Comparison of ENCODE assay signal across 8 cellular contexts in genomic region chr2:113850687-113851086, GRCh38.
"Had no signal": no experiment of that assay in that cellular context is flagged by ENCODE, and none has a peak within 500 bp of the region (broad histone marks: within the 10 kb centered on the region; RNA-seq: fewer than 3 reads in every experiment).

No MANE protein-coding gene starts in this region.

- H3K4me3 Mint-ChIP-seq: activated T-helper 1 cell treated with anti-CD3 and anti-CD28 coated beads, Interleukin-12 subunit alpha, Interleukin-12 subunit beta, Interleukin-2, Interleukin-4 antibody, amounts not matched to agents 30 ng/mL and 10 ng/mL and 1 ng/mL, durations not matched to agents 14 hours and 24 hours and 36 hours; immature natural killer cell; naive thymus-derived CD8-positive, alpha-beta T cell had no signal

- H3K9me3 Mint-ChIP-seq: immature natural killer cell had no signal

- H3K27me3 Mint-ChIP-seq: naive thymus-derived CD8-positive, alpha-beta T cell had no signal

- DNase-seq: activated CD4-positive, alpha-beta T cell treated with anti-CD3 and anti-CD28 coated beads for 48 hours; activated naive CD4-positive, alpha-beta T cell; immature natural killer cell; left cardiac atrium; naive thymus-derived CD8-positive, alpha-beta T cell; small intestine; tibial artery had no signal

- ATAC-seq: naive thymus-derived CD8-positive, alpha-beta T cell had no signal

- H3K27ac Mint-ChIP-seq: activated T-helper 1 cell treated with anti-CD3 and anti-CD28 coated beads, Interleukin-12 subunit alpha, Interleukin-12 subunit beta, Interleukin-2, Interleukin-4 antibody, amounts not matched to agents 30 ng/mL and 10 ng/mL and 1 ng/mL, durations not matched to agents 14 hours and 24 hours and 36 hours; immature natural killer cell; naive thymus-derived CD8-positive, alpha-beta T cell had no signal

- H3K4me1 Mint-ChIP-seq: immature natural killer cell had no signal
